9 cellular contexts compared by ENCODE assay signal in the genomic region with DNA sequence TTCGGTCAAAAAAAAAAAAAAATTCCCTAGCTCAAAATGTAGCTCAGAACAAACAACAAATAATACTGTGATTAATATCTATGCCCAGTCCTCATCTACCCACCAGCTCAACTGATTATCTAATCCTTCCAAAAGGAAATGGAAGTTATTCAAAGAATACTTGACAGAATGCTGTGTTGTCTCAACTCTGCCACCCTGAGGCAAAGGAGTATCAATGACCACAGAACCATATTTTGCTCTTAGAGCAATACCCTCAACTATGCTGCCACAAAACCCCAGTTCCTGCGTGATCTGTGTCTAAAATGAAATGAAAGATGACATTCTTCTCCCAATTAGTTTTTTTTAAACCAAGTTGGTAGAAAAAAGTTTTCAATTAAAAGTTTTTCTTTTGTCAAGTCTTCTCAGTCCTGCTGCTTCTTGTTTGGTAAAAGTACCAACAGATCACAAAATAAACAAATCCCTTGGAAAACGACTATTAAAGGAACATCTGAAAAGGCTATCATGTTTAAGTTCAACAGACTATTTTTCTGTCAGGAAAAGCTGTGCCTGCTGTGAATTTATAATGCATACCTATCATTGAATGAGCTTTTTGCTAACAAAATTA. TPM values are rescaled to one million over a fixed set of nuclear protein-coding genes. Genes with fewer than 3 reads are reported as not detected.
A peak's percentile ranks its signal among the peaks of the same experiment; 100 is the strongest.
DNase-seq lines count a peak whose midpoint lies in the region; ATAC-seq, FAIRE-seq and TF ChIP-seq lines count a peak whose summit lies in the region.
"Had no signal": no experiment of that assay in that cellular context is flagged by ENCODE, and none has a peak within 500 bp of the region (broad histone marks: within the 10 kb centered on the region; RNA-seq: fewer than 3 reads in every experiment).

No MANE protein-coding gene starts in this region.

- no peak for TF ChIP-seq EP300 in HepG2 (IDR thresholded peaks at IDR 0.05; ENCODE audit: low read depth in 2 of 2, low read length in 2 of 2)
- TF ChIP-seq EP300 in HepG2 (CRISPR knock-in tag; IDR thresholded peaks at IDR 0.05; ENCODE audit: borderline replicate concordance) = no peak

- H3K36me3 Mint-ChIP-seq in stimulated activated memory B cell treated with anti-CD40 and anti-IgM and Interleukin-4, amounts not matched to agents 10 μg/mL and 1 μg/mL and 100 μg/mL, for 72 hours = peaks cover 75% of the 10 kb centered on the region

- intact Hi-C loops in breast epithelium (cut with DNase I; ENCODE audit: low total_unique reads) = no loop called here
- intact Hi-C loops in HepG2 (cut with micrococcal nuclease; ENCODE audit: unreplicated experiment) = loop anchor here (1.0 kb wide), 2 partner anchors 66 to 104 kb away; no protein-coding TSS in a partner anchor

- CTCF ChIA-PET in AG04450 (lab: Charles Lee) (interaction anchor here (0.6 to 2.7 kb wide), 20 partner anchors 9 to 1519 kb away, joined by 3 to 12 read pairs (median 4); a partner anchor contains a TSS), HepG2 (lab: Yijun Ruan, JAX; ENCODE audit: low intra/inter-chr PET ratio, low total read pairs) (interaction anchor here (1.1 to 1.3 kb wide), 2 partner anchors 103 to 112 kb away, joined by 3 to 7 read pairs; no protein-coding TSS in a partner anchor)

- in situ Hi-C loops in HepG2 (cut with HindIII; ENCODE audit: extremely low pct_ligation_motif_present, low pct_unique_long_range_greater_than_20kb) = no loop called here

- H3K4me3 ChIP-seq in AG04450 (ENCODE audit: low read depth, low read length) = no peak overlapping the region
- no peak overlapping the region for H3K4me3 ChIP-seq in GM06990 (replicated peaks; ENCODE audit: low read depth, low read length)
- H3K4me3 ChIP-seq in breast epithelium = no peak overlapping the region
- H3K4me3 ChIP-seq in HepG2 (replicated peaks in 1 of 3; ENCODE audit: insufficient read depth in 1 of 3, low read depth in 2 of 3, low read length in 3 of 3) = no peak overlapping the region

- no peaks in the 10 kb centered on the region for H3K4me1 Mint-ChIP-seq in stimulated activated memory B cell treated with anti-CD40 and anti-IgM and Interleukin-4, amounts not matched to agents 10 μg/mL and 1 μg/mL and 100 μg/mL, for 72 hours

- POLR2A ChIA-PET in AG04450 (lab: Yijun Ruan, JAX) = no interaction called here
- POLR2A ChIA-PET in HepG2 (lab: Yijun Ruan, JAX) = interaction anchor here (1.0 kb wide), 1 partner anchor 11 kb away, joined by 3 read pairs; no protein-coding TSS in a partner anchor

- no peak overlapping the region for H3K9ac ChIP-seq in HepG2 (ENCODE audit: insufficient read depth, low read depth, low read length)

- no peak for TF ChIP-seq RAD21 in HepG2 (CRISPR knock-in tag; IDR thresholded peaks at IDR 0.05)

- 91% methylated on average over 3 of the region's 3 CpGs for WGBS in HepG2 (ENCODE audit: low lambda C conversion rate)

- no TSS peak for BruUV-seq in HepG2 (replicated peaks; lab: Mats Ljungman, UMichigan)

- TF ChIP-seq CTCF in AG04450 (IDR thresholded peaks at IDR 0.05; ENCODE audit: low read depth, low read length) = peak; percentile 51
- TF ChIP-seq CTCF in GM06990 (IDR thresholded peaks at IDR 0.05; ENCODE audit: insufficient read depth, low read length, poor library complexity, severe bottlenecking) = peak; percentile 36
- peak in 2 of 3 donors; percentile 27 to 35 for TF ChIP-seq CTCF in breast epithelium (IDR thresholded peaks at IDR 0.05)
- peak; percentile 77 for TF ChIP-seq CTCF in HepG2 (CRISPR knock-in tag; IDR thresholded peaks at IDR 0.05)

- H2AFZ ChIP-seq in HepG2 (ENCODE audit: low read length) = no peak overlapping the region

- no peak overlapping the region for H3K27ac ChIP-seq in AG04450 (ENCODE audit: low read depth, low read length)
- H3K27ac ChIP-seq in breast epithelium = no peak overlapping the region
- H3K27ac ChIP-seq in HepG2 (ENCODE audit: extremely low read length, insufficient read depth, low read length) = no peak overlapping the region

- H3K79me2 ChIP-seq in HepG2 (ENCODE audit: insufficient read depth, low read length) = no peaks in the 10 kb centered on the region

- no peak overlapping the region for H3K27ac Mint-ChIP-seq in stimulated activated memory B cell treated with anti-CD40 and anti-IgM and Interleukin-4, amounts not matched to agents 10 μg/mL and 1 μg/mL and 100 μg/mL, for 72 hours

- H3K27me3 ChIP-seq in AG04450 (ENCODE audit: control insufficient read depth, insufficient read depth, low read length) = no peaks in the 10 kb centered on the region
- H3K27me3 ChIP-seq in GM06990 (replicated peaks; ENCODE audit: control insufficient read depth, insufficient read depth, low read length) = no peaks in the 10 kb centered on the region
- no peaks in the 10 kb centered on the region for H3K27me3 ChIP-seq in breast epithelium
- no peaks in the 10 kb centered on the region for H3K27me3 ChIP-seq in HepG2 (ENCODE audit: control insufficient read depth in 1 of 2, insufficient read depth in 2 of 2, low read length in 2 of 2)

- no peaks in the 10 kb centered on the region for H3K27me3 Mint-ChIP-seq in stimulated activated memory B cell treated with anti-CD40 and anti-IgM and Interleukin-4, amounts not matched to agents 10 μg/mL and 1 μg/mL and 100 μg/mL, for 72 hours

- peak; percentile 83 for FAIRE-seq in HepG2 (lab: Jason Lieb, UNC)
- FAIRE-seq: endometrium had no signal

- peak; percentile 81 for ATAC-seq in HepG2
- no peak for ATAC-seq in stimulated activated memory B cell treated with anti-CD40 and anti-IgM and Interleukin-4, amounts not matched to agents 10 μg/mL and 1 μg/mL and 100 μg/mL, for 72 hours

- H3K4me2 ChIP-seq in HepG2 (ENCODE audit: low read depth, low read length) = no peak overlapping the region

- DNase-seq in AG04450 (ENCODE audit: low read depth, low spot score) (no peak), GM06990 (ENCODE audit: extremely low read depth, insufficient read length) (no peak), NCI-H2227 treated with DMSO at 0.1 percent for 48 hours (lab: John Stamatoyannopoulos, UW) (peak; percentile 42), breast epithelium (ENCODE audit: low spot score in 2 of 2) (no peak), HepG2 (ENCODE audit: low spot score) (peak; percentile 48), putamen (ENCODE audit: low spot score) (no peak)
- no peak for DNase-seq in activated T-cell treated with anti-CD3 and anti-CD28 coated beads, Interleukin-2, amount 50 U/mL, for 48 hours

- H3K4me3 Mint-ChIP-seq in stimulated activated memory B cell treated with anti-CD40 and anti-IgM and Interleukin-4, amounts not matched to agents 10 μg/mL and 1 μg/mL and 100 μg/mL, for 72 hours = no peak overlapping the region

- H3K9me3 ChIP-seq in AG04450 (ENCODE audit: control insufficient read depth, insufficient read depth, low read length) = no peaks in the 10 kb centered on the region
- no peaks in the 10 kb centered on the region for H3K9me3 ChIP-seq in breast epithelium
- H3K9me3 ChIP-seq in HepG2 (ENCODE audit: low read length) = no peaks in the 10 kb centered on the region

- TF ChIP-seq POLR2A in breast epithelium (IDR thresholded peaks at IDR 0.05) (no peak), HepG2 (IDR thresholded peaks at IDR 0.05; ENCODE audit: insufficient read depth in 1 of 2, low read depth in 2 of 2, low read length in 2 of 2) (no peak)

- no peaks in the 10 kb centered on the region for H3K9me3 Mint-ChIP-seq in stimulated activated memory B cell treated with anti-CD40 and anti-IgM and Interleukin-4, amounts not matched to agents 10 μg/mL and 1 μg/mL and 100 μg/mL, for 72 hours

- H3K4me1 ChIP-seq in breast epithelium = no peaks in the 10 kb centered on the region
- H3K4me1 ChIP-seq in HepG2 (ENCODE audit: insufficient read depth, low read length) = no peaks in the 10 kb centered on the region

- peaks cover 12% of the 10 kb centered on the region for H3K36me3 ChIP-seq in GM06990 (ENCODE audit: control insufficient read depth, insufficient read depth, low read length)
- H3K36me3 ChIP-seq in breast epithelium = peaks cover 14% of the 10 kb centered on the region
- peaks cover 20 to 69% of the 10 kb centered on the region in 2 experiments for H3K36me3 ChIP-seq in HepG2 (replicated peaks in 1 of 2; ENCODE audit: control insufficient read depth in 1 of 2, insufficient read depth in 2 of 2, low read length in 2 of 2)

- H4K20me1 ChIP-seq in HepG2 (ENCODE audit: insufficient read depth, low read length) = no peaks in the 10 kb centered on the region

RNA-seq across cellular contexts. Expression of a gene that starts 21.6 kb away (rescaled TPM):
- polyA plus RNA-seq in AG04450 (2011; rRNA removed) (18.8 and 19.0 TPM in 2 replicates), HepG2 (2011; rRNA removed) (20.3 and 20.5 TPM in 2 replicates)
- 12.6 and 14.2 TPM in 2 replicates for polyA minus RNA-seq in AG04450 (2011; rRNA and poly(A)+ RNA removed)
- total RNA-seq in breast epithelium (10 to 100 TPM; 28.8 to 47.5 (median 35.7) TPM), HepG2 (2016; rRNA removed; fragmentation: Illumina TruSeq; extraction: Trizol) (49.0 and 61.2 TPM in 2 replicates)
- total RNA-seq in HepG2 (2016; cell fraction: cytosol; rRNA removed; fragmentation: Illumina TruSeq; extraction: Trizol; ENCODE audit: low read depth) = 7.3 and 8.4 TPM in 2 replicates
- total RNA-seq in HepG2 (2016; cell fraction: insoluble cytoplasmic fraction; rRNA removed; fragmentation: Illumina TruSeq; extraction: Trizol) = 50.4 and 59.7 TPM in 2 replicates
- 6.4 and 9.5 TPM in 2 replicates for total RNA-seq in HepG2 (2016; cell fraction: membrane; rRNA removed; fragmentation: Illumina TruSeq; extraction: Trizol)
- 41.5 and 46.2 TPM in 2 replicates for total RNA-seq in HepG2 (2016; cell fraction: nucleus; rRNA removed; fragmentation: Illumina TruSeq; extraction: Trizol)
- 10.7 and 11.3 TPM in 2 replicates for polyA plus RNA-seq in HepG2 (2011; cell fraction: cytosol; rRNA removed)
- polyA plus RNA-seq in HepG2 (2011; cell fraction: nucleus; rRNA removed) = 43.8 and 49.7 TPM in 2 replicates
- polyA plus RNA-seq in HepG2 (2012) = 33.1 and 42.8 TPM in 2 replicates
- 1.6 and 1.9 TPM in 2 replicates for polyA plus RNA-seq in HepG2 (2016; cell fraction: cytosol; fragmentation: Illumina TruSeq; extraction: Trizol; ENCODE audit: low read depth)
- 54.9 and 57.4 TPM in 2 replicates for polyA plus RNA-seq in HepG2 (2016; cell fraction: insoluble cytoplasmic fraction; fragmentation: Illumina TruSeq; extraction: Trizol; ENCODE audit: low read depth)
- polyA plus RNA-seq in HepG2 (2016; cell fraction: membrane; fragmentation: Illumina TruSeq; extraction: Trizol; ENCODE audit: low read depth) = 3.8 and 5.7 TPM in 2 replicates
- polyA plus RNA-seq in HepG2 (2016; cell fraction: nucleus; fragmentation: Illumina TruSeq; extraction: Trizol; ENCODE audit: insufficient read depth, low read depth) = 82.8 and 85.5 TPM in 2 replicates
- 8.3 and 17.5 TPM in 2 replicates for polyA minus RNA-seq in HepG2 (2011; rRNA and poly(A)+ RNA removed; ENCODE audit: low replicate concordance)
- polyA minus RNA-seq in HepG2 (2011; cell fraction: cytosol; rRNA and poly(A)+ RNA removed) = 9.8 and 11.3 TPM in 2 replicates
- 21.2 and 29.0 TPM in 2 replicates for polyA minus RNA-seq in HepG2 (2011; cell fraction: nucleus; rRNA and poly(A)+ RNA removed)

RNA-seq across cellular contexts. Expression of a gene that starts 39.3 kb away (rescaled TPM):
- not detected in 2 replicates for polyA plus RNA-seq in AG04450 (2011; rRNA removed)
- polyA minus RNA-seq in AG04450 (2011; rRNA and poly(A)+ RNA removed) = not detected in 2 replicates
- 1 to 10 TPM in 1 of 3 donors, under 1 TPM in 2; under 0.01 to 3.8 (median 0.44) TPM for total RNA-seq in breast epithelium
- total RNA-seq in HepG2 (2016; rRNA removed; fragmentation: Illumina TruSeq; extraction: Trizol) = not detected in 2 replicates
- not detected in 2 replicates for total RNA-seq in HepG2 (2016; cell fraction: cytosol; rRNA removed; fragmentation: Illumina TruSeq; extraction: Trizol; ENCODE audit: low read depth)
- total RNA-seq in HepG2 (2016; cell fraction: insoluble cytoplasmic fraction; rRNA removed; fragmentation: Illumina TruSeq; extraction: Trizol) = not detected in 2 replicates
- not detected in 2 replicates for total RNA-seq in HepG2 (2016; cell fraction: membrane; rRNA removed; fragmentation: Illumina TruSeq; extraction: Trizol)
- total RNA-seq in HepG2 (2016; cell fraction: nucleus; rRNA removed; fragmentation: Illumina TruSeq; extraction: Trizol) = not detected in 2 replicates
- polyA plus RNA-seq in HepG2 (2011; rRNA removed) = not detected in 2 replicates
- polyA plus RNA-seq in HepG2 (2011; cell fraction: cytosol; rRNA removed) = not detected in 2 replicates
- polyA plus RNA-seq in HepG2 (2011; cell fraction: nucleus; rRNA removed) = 0.06 TPM in 1 of 2 replicates, not detected in the other
- polyA plus RNA-seq in HepG2 (2012) = 0.07 TPM in 1 of 2 replicates, not detected in the other
- polyA plus RNA-seq in HepG2 (2016; cell fraction: cytosol; fragmentation: Illumina TruSeq; extraction: Trizol; ENCODE audit: low read depth) = not detected in 2 replicates
- not detected in 2 replicates for polyA plus RNA-seq in HepG2 (2016; cell fraction: insoluble cytoplasmic fraction; fragmentation: Illumina TruSeq; extraction: Trizol; ENCODE audit: low read depth)
- polyA plus RNA-seq in HepG2 (2016; cell fraction: membrane; fragmentation: Illumina TruSeq; extraction: Trizol; ENCODE audit: low read depth) = not detected in 2 replicates
- not detected in 2 replicates for polyA plus RNA-seq in HepG2 (2016; cell fraction: nucleus; fragmentation: Illumina TruSeq; extraction: Trizol; ENCODE audit: insufficient read depth, low read depth)
- polyA minus RNA-seq in HepG2 (2011; rRNA and poly(A)+ RNA removed; ENCODE audit: low replicate concordance) = not detected in 2 replicates
- polyA minus RNA-seq in HepG2 (2011; cell fraction: cytosol; rRNA and poly(A)+ RNA removed) = not detected in 2 replicates
- not detected in 2 replicates for polyA minus RNA-seq in HepG2 (2011; cell fraction: nucleus; rRNA and poly(A)+ RNA removed)

Comparison
In these comparisons a context has a peak if more than half of its experiments do, and no peak if none do; other contexts are left out.
1. DNase-seq: peak in NCI-H2227 treated with DMSO at 0.1 percent for 48 hours (single experiment) and HepG2 (single experiment); none in AG04450 (single experiment), GM06990 (single experiment), breast epithelium (0 of 2), putamen (single experiment) and activated T-cell treated with anti-CD3 and anti-CD28 coated beads, Interleukin-2, amount 50 U/mL, for 48 hours (0 of 2).
2. Peak in every context shown above with its lines, with median percentiles within 50 percentile points of each other: CTCF ChIP-seq.